22 cellular contexts compared by ENCODE assay signal in genomic region chr4:159269143-159269542, GRCh38.
DNase-seq lines count a peak whose midpoint lies in the region; ATAC-seq, FAIRE-seq and TF ChIP-seq lines count a peak whose summit lies in the region.
"Had no signal": no experiment of that assay in that cellular context is flagged by ENCODE, and none has a peak within 500 bp of the region (broad histone marks: within the 10 kb centered on the region; RNA-seq: fewer than 3 reads in every experiment).

No MANE protein-coding gene starts in this region.

- peaks cover 100% of the 10 kb centered on the region for H3K4me1 ChIP-seq in left ventricle myocardium inferior

- H3K36me3 ChIP-seq in left ventricle myocardium inferior, result no peaks in the 10 kb centered on the region
- H3K36me3 ChIP-seq: HAP-1, SJCRH30, upper lobe of left lung had no signal

- H3K9me3 ChIP-seq in left ventricle myocardium inferior (replicated peaks), result no peaks in the 10 kb centered on the region
- H3K9me3 ChIP-seq: A549, HAP-1, SJCRH30, upper lobe of left lung had no signal

- FAIRE-seq in D721Med (lab: Jason Lieb, UNC), result no peak
- FAIRE-seq: A549 had no signal

- TF ChIP-seq CTCF in left ventricle myocardium inferior (IDR thresholded peaks at IDR 0.05; ENCODE audit: borderline replicate concordance) (no peak), D721Med (IDR thresholded peaks at IDR 0.05; ENCODE audit: insufficient read depth, missing control alignments) (no peak)

- ATAC-seq in Right ventricle myocardium superior (ENCODE audit: poor library complexity) (no peak), HG02610 (IDR thresholded peaks at IDR 0.05; ENCODE audit: unreplicated experiment) (no peak), GM19463 (IDR thresholded peaks at IDR 0.05; ENCODE audit: unreplicated experiment) (no peak), GM19035 (IDR thresholded peaks at IDR 0.05; ENCODE audit: unreplicated experiment) (no peak)
- ATAC-seq: A549; activated naive CD4-positive, alpha-beta T cell treated with anti-CD3 and anti-CD28 coated beads, Interleukin-2, amount 50 U/mL, for 72 hours; stimulated activated naive B cell treated with anti-CD40 and anti-IgM and Interleukin-4, amounts not matched to agents 10 μg/mL and 1 μg/mL and 100 μg/mL, for 72 hours had no signal

- peak overlapping the region; percentile 64 for H3K27ac ChIP-seq in left ventricle myocardium inferior (replicated peaks)
- H3K27ac ChIP-seq: A549, HL-60, SJCRH30, upper lobe of left lung had no signal

- H3K4me3 ChIP-seq in left ventricle myocardium inferior, result peak overlapping the region; percentile 50
- H3K4me3 ChIP-seq: A549, HAP-1, SJCRH30, upper lobe of left lung had no signal

- intact Hi-C loops in left ventricle myocardium inferior (cut with micrococcal nuclease) (no loop called here), Right ventricle myocardium superior (cut with DNase I) (no loop called here)

- DNase-seq in left ventricle myocardium inferior, result no peak
- no peak for DNase-seq in Right ventricle myocardium superior
- DNase-seq in globus pallidus (ENCODE audit: low spot score), result peak; percentile 81
- DNase-seq in pons (ENCODE audit: low spot score), result peak; percentile 86
- no peak for DNase-seq in D721Med (ENCODE audit: insufficient read length, low spot score)
- DNase-seq: activated CD4-positive, CD25-positive, alpha-beta regulatory T cell; activated CD8-positive, alpha-beta memory T cell treated with anti-CD3 and anti-CD28 coated beads for 24 hours; activated T-cell treated with anti-CD3 and anti-CD28 coated beads, Interleukin-2, amount 50 U/mL, for 48 hours; foreskin melanocyte; NCI-H146; NCI-H774; OCI-M1; SJCRH30; stimulated activated naive B cell treated with anti-CD40 and anti-IgM and Interleukin-4, amounts not matched to agents 10 μg/mL and 1 μg/mL and 100 μg/mL, for 72 hours; upper lobe of left lung had no signal

- no peaks in the 10 kb centered on the region for H3K27me3 ChIP-seq in left ventricle myocardium inferior (ENCODE audit: low read depth)
- H3K27me3 ChIP-seq: SJCRH30, upper lobe of left lung had no signal

Comparison
In these comparisons a context has a peak if more than half of its experiments do, and no peak if none do; other contexts are left out.
1. DNase-seq: peak in globus pallidus (single experiment) and pons (single experiment); none in left ventricle myocardium inferior (single experiment), Right ventricle myocardium superior (single experiment) and D721Med (single experiment).